Comparison of ENCODE assay signal across 11 cellular contexts in genomic region chr19:32718286-32718685, GRCh38. TPM values are rescaled to one million over a fixed set of nuclear protein-coding genes. Genes with fewer than 3 reads are reported as not detected.
"Had no signal": no experiment of that assay in that cellular context is flagged by ENCODE, and none has a peak within 500 bp of the region (broad histone marks: within the 10 kb centered on the region; RNA-seq: fewer than 3 reads in every experiment).

No MANE protein-coding gene starts in this region.

- H2AFZ ChIP-seq: parathyroid adenoma had no signal

- FAIRE-seq: astrocyte, endothelial cell of umbilical vein, small intestine had no signal

- H3K4me3 Mint-ChIP-seq: activated naive CD4-positive, alpha-beta T cell treated with anti-CD3 and anti-CD28 coated beads for 36 hours had no signal

- H3K4me3 ChIP-seq: colonic mucosa, vagina had no signal

- H3K79me2 ChIP-seq: parathyroid adenoma had no signal

- H3K9ac ChIP-seq: parathyroid adenoma had no signal

- DNase-seq: activated CD4-positive, alpha-beta T cell treated with anti-CD3 and anti-CD28 coated beads for 48 hours; activated CD8-positive, alpha-beta memory T cell treated with anti-CD3 and anti-CD28 coated beads for 24 hours; activated naive CD4-positive, alpha-beta T cell treated with anti-CD3 and anti-CD28 coated beads for 36 hours; colonic mucosa; hippocampal formation; right cardiac atrium; small intestine had no signal

- H3K27ac Mint-ChIP-seq: activated naive CD4-positive, alpha-beta T cell treated with anti-CD3 and anti-CD28 coated beads for 36 hours had no signal

- H3K4me1 ChIP-seq: colonic mucosa, parathyroid adenoma, vagina had no signal

- H3K9me3 Mint-ChIP-seq: activated naive CD4-positive, alpha-beta T cell treated with anti-CD3 and anti-CD28 coated beads for 36 hours had no signal

- H3K9me3 ChIP-seq: colonic mucosa, vagina had no signal

- H3K27ac ChIP-seq: colonic mucosa, parathyroid adenoma, vagina had no signal

- H3K27me3 ChIP-seq: colonic mucosa, vagina had no signal

- H3K36me3 ChIP-seq: colonic mucosa had no signal

- ATAC-seq: right cardiac atrium had no signal

RNA-seq across cellular contexts. Expression of gene TDRD12, which starts 1.3 kb away (rescaled TPM):
- total RNA-seq: astrocyte had no signal
- polyA plus RNA-seq: right cardiac atrium had no signal

RNA-seq across cellular contexts. Expression of gene RGS9BP, which starts 42.6 kb away (rescaled TPM):
- polyA plus RNA-seq: endothelial cell of umbilical vein had no signal
